Comparison of ENCODE assay signal across 2 cellular contexts in genomic region chr10:77889277-77889903, GRCh38.
TF ChIP-seq lines count a peak whose summit lies in the region.

No MANE protein-coding gene starts in this region.

TF ChIP-seq in SK-N-SH treated with all-trans-retinoic acid at 6 μM for 48 hours, 23 proteins besides CTCF, POLR2A, EP300 and RAD21 (continued from another document):
- no peak for TF ChIP-seq TSHZ2 (CRISPR knock-in tag; IDR thresholded peaks at IDR 0.05)
- TF ChIP-seq ZFP30 (CRISPR knock-in tag; IDR thresholded peaks at IDR 0.05) = no peak
- TF ChIP-seq PATZ1 (CRISPR knock-in tag; IDR thresholded peaks at IDR 0.05; ENCODE audit: borderline replicate concordance) = no peak
- no peak for TF ChIP-seq PPARA (CRISPR knock-in tag; IDR thresholded peaks at IDR 0.05; ENCODE audit: borderline replicate concordance)
- no peak for TF ChIP-seq GLIS3 (CRISPR knock-in tag; IDR thresholded peaks at IDR 0.05)
- TF ChIP-seq ZNF8 (CRISPR knock-in tag; IDR thresholded peaks at IDR 0.05) = no peak
- TF ChIP-seq CREB5 (CRISPR knock-in tag; IDR thresholded peaks at IDR 0.05; ENCODE audit: low read depth) = no peak
- no peak for TF ChIP-seq CSDC2 (CRISPR knock-in tag; IDR thresholded peaks at IDR 0.05)

TF ChIP-seq in SK-N-SH, 30 proteins besides CTCF, POLR2A, EP300 and RAD21 (continued from another document):
- TF ChIP-seq IRF3 (IDR thresholded peaks at IDR 0.05; ENCODE audit: low read depth, low read length) (no peak), RFX5 (IDR thresholded peaks at IDR 0.05; ENCODE audit: low read length) (no peak), NRF1 (IDR thresholded peaks at IDR 0.05; ENCODE audit: low read depth, low read length) (no peak), SIN3A (IDR thresholded peaks at IDR 0.05; ENCODE audit: borderline replicate concordance, low read depth, low read length) (no peak), RXRA (IDR thresholded peaks at IDR 0.05; ENCODE audit: borderline replicate concordance, low read depth) (no peak), FOXJ3 (CRISPR knock-in tag; IDR thresholded peaks at IDR 0.05) (no peak), USF1 (IDR thresholded peaks at IDR 0.05; ENCODE audit: borderline replicate concordance, low read depth) (no peak), NFIC (IDR thresholded peaks at IDR 0.05; ENCODE audit: borderline replicate concordance) (no peak), MAX (IDR thresholded peaks at IDR 0.05; ENCODE audit: low read depth) (no peak)
